ENCODE assay signal across 10 cellular contexts in the genomic region with DNA sequence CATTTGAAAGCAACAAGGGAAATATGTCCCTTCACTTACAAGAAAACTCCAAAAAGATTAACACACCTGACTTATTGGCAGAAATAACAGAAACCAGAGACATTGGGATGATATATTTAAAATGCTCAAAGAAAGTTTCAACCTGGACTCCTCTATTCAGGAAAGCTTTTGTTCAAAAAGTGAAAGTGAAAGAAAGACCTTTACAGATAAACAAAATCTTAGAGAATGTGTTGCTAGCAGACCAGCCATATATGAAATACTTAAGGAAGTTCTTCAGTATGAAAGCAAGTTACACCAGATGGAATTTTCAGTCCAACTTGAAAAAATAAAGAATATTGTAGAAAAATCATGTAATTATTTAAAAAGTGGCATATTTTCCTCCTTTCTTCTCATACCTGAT.
DNase-seq lines count a peak whose midpoint lies in the region; ATAC-seq and TF ChIP-seq lines count a peak whose summit lies in the region.
"Had no signal": no experiment of that assay in that cellular context is flagged by ENCODE, and none has a peak within 500 bp of the region (broad histone marks: within the 10 kb centered on the region; RNA-seq: fewer than 3 reads in every experiment).

No MANE protein-coding gene starts in this region.

- DNase-seq in mesothelial cell of epicardium (ENCODE audit: low spot score in 2 of 2, unreplicated experiment in 2 of 2) (no peak), NCI-H1105 treated with DMSO at 0.1 percent for 48 hours (lab: John Stamatoyannopoulos, UW) (no peak), putamen (ENCODE audit: low spot score) (no peak)
- DNase-seq: T1000 had no signal

- peak overlapping the region; percentile 32 for H3K4me3 Mint-ChIP-seq in mesothelial cell of epicardium
- H3K4me3 Mint-ChIP-seq: activated T-helper 1 cell treated with anti-CD3 and anti-CD28 coated beads, Interleukin-12 subunit alpha, Interleukin-12 subunit beta, Interleukin-2, Interleukin-4 antibody, amounts not matched to agents 30 ng/mL and 10 ng/mL and 1 ng/mL, durations not matched to agents 14 hours and 24 hours and 36 hours had no signal

- H3K4me1 Mint-ChIP-seq in mesothelial cell of epicardium = peaks cover 11% of the 10 kb centered on the region

- no peak for TF ChIP-seq CTCF in WI38 (IDR thresholded peaks at IDR 0.05; ENCODE audit: low read depth, low read length)
- no peak for TF ChIP-seq CTCF in mesothelial cell of epicardium (IDR thresholded peaks at IDR 0.05; ENCODE audit: unreplicated experiment)

- peaks cover 24% of the 10 kb centered on the region for H3K9me3 Mint-ChIP-seq in mesothelial cell of epicardium

- peak; percentile 65 for ATAC-seq in GM18858 (IDR thresholded peaks at IDR 0.05; ENCODE audit: unreplicated experiment)
- peak; percentile 48 for ATAC-seq in HG03565 (IDR thresholded peaks at IDR 0.05; ENCODE audit: unreplicated experiment)
- ATAC-seq in HG03460 (IDR thresholded peaks at IDR 0.05; ENCODE audit: unreplicated experiment) = no peak
- ATAC-seq in HG02588 (IDR thresholded peaks at IDR 0.05; ENCODE audit: unreplicated experiment) = no peak

- peak overlapping the region; percentile 50 for H3K4me3 ChIP-seq in WI38 (ENCODE audit: low read depth, low read length)

- peaks cover 2% of the 10 kb centered on the region for H3K36me3 Mint-ChIP-seq in mesothelial cell of epicardium

- no peaks in the 10 kb centered on the region for H3K27me3 Mint-ChIP-seq in mesothelial cell of epicardium (ENCODE audit: low read depth)

- H3K27ac Mint-ChIP-seq in mesothelial cell of epicardium = peak overlapping the region; percentile 79
- H3K27ac Mint-ChIP-seq: activated T-helper 1 cell treated with anti-CD3 and anti-CD28 coated beads, Interleukin-12 subunit alpha, Interleukin-12 subunit beta, Interleukin-2, Interleukin-4 antibody, amounts not matched to agents 30 ng/mL and 10 ng/mL and 1 ng/mL, durations not matched to agents 14 hours and 24 hours and 36 hours had no signal

Comparison
In these comparisons a context has a peak if more than half of its experiments do, and no peak if none do; other contexts are left out.
1. ATAC-seq: peak in GM18858 (single experiment) and HG03565 (single experiment); none in HG03460 (single experiment) and HG02588 (single experiment).